In the genomic region with DNA sequence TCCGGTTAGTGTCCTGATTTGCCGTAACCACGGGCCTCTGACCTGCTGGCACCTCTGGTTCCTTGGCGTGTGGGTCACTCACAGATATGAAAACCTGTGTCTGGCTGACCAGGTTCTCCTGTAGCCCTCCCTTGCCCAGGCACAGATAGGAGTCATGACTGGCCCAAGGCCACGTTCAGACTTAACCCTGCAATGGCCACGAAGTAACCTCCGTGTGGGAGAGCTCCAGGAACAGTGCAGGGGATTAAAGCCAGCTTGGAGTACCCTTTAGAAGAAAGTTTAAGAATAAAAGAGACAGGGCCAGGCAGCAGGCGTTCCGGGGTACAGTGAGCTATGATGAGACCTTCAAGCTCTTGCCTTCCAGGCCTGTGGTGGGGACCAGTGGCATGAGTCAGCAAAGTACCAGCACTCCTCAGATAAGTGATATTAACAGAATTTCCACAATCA, we compare ENCODE assay signal across 16 cellular contexts. TPM values are rescaled to one million over a fixed set of nuclear protein-coding genes. Genes with fewer than 3 reads are reported as not detected.
A peak's percentile ranks its signal among the peaks of the same experiment; 100 is the strongest.
DNase-seq lines count a peak whose midpoint lies in the region; ATAC-seq, FAIRE-seq and TF ChIP-seq lines count a peak whose summit lies in the region.
"Had no signal": no experiment of that assay in that cellular context is flagged by ENCODE, and none has a peak within 500 bp of the region (broad histone marks: within the 10 kb centered on the region; RNA-seq: fewer than 3 reads in every experiment).

No MANE protein-coding gene starts in this region.

- no TSS peak for BruUV-seq in Caco-2 (replicated peaks; lab: Mats Ljungman, UMichigan)

- H3K79me2 ChIP-seq in SK-N-SH (ENCODE audit: insufficient read depth) (peaks cover 29% of the 10 kb centered on the region; the same call in 1 of the 2 replicates), H1 (ENCODE audit: control insufficient read depth in 1 of 2, insufficient read depth in 2 of 2, low read length in 2 of 2) (peaks cover 0 to 15% of the 10 kb centered on the region in 2 experiments; a peak in 3 of 4 replicates)

- no peaks in the 10 kb centered on the region for H3K27me3 Mint-ChIP-seq in Caco-2 (ENCODE audit: insufficient read depth, unreplicated experiment)
- H3K27me3 Mint-ChIP-seq: activated B cell treated with CpG ODN at 0.5 μM for 24 hours; activated naive CD4-positive, alpha-beta T cell treated with anti-CD3 and anti-CD28 coated beads, Interleukin-2, amount 50 U/mL, for 24 hours; progenitor cell of endocrine pancreas had no signal

- no peak overlapping the region for H4K8ac ChIP-seq in H1 (ENCODE audit: extremely low read depth, insufficient read depth, low read length)

- DNase-seq in D721Med (ENCODE audit: insufficient read length, low spot score) (peak; percentile 6), SK-N-SH (peak; percentile 22), H1 (ENCODE audit: low read depth in 1 of 2, low spot score in 2 of 2) (peak in 1 of 2 experiments; percentile 39), pancreas (peak in 1 of 6 donors; percentile 26), Caco-2 (no peak), lower lobe of right lung (no peak)
- DNase-seq in stimulated activated CD4-positive, alpha-beta T cell treated with anti-CD3 and anti-CD28 coated beads, Interleukin-4, amount 100 ng/mL, for 1 hour: no peak
- DNase-seq: activated B cell treated with CpG ODN at 0.5 μM for 24 hours; GOT3; NCI-H1105; NCI-H526 treated with DMSO at 0.1 percent for 48 hours; stimulated activated CD4-positive, alpha-beta T cell treated with anti-CD3 and anti-CD28 coated beads, Interleukin-2, amount 100 ng/mL, for 24 hours had no signal

- H2AFZ ChIP-seq in SK-N-SH (ENCODE audit: low read depth) (no peak overlapping the region), H1 (ENCODE audit: low read length) (no peak overlapping the region)

- H3K14ac ChIP-seq in H1 (ENCODE audit: insufficient read length): no peak overlapping the region

- H3K4ac ChIP-seq in H1 (replicated peaks; ENCODE audit: insufficient read length, low read depth, low read length): no peak overlapping the region

- peaks cover 9% of the 10 kb centered on the region for H3F3A ChIP-seq in SK-N-SH (replicated peaks; ENCODE audit: insufficient read depth)

- TF ChIP-seq POLR2A in H1 (IDR thresholded peaks at IDR 0.05; ENCODE audit: control extremely low read depth in 1 of 2, low read depth in 2 of 2, low read length in 2 of 2): no peak

- H2BK120ac ChIP-seq in H1 (replicated peaks; ENCODE audit: low read depth, low read length): no peak overlapping the region

- no peaks in the 10 kb centered on the region for H3K9me3 Mint-ChIP-seq in Caco-2 (ENCODE audit: unreplicated experiment)
- H3K9me3 Mint-ChIP-seq: activated B cell treated with CpG ODN at 0.5 μM for 24 hours; activated naive CD4-positive, alpha-beta T cell treated with anti-CD3 and anti-CD28 coated beads, Interleukin-2, amount 50 U/mL, for 24 hours had no signal

- peaks cover 2% of the 10 kb centered on the region; the same call in 1 of the 2 replicates for H3K23me2 ChIP-seq in H1 (ENCODE audit: low read depth, low read length)

- TF ChIP-seq RAD21 in SK-N-SH (IDR thresholded peaks at IDR 0.05; ENCODE audit: low read length) (no peak), H1 (IDR thresholded peaks at IDR 0.05 in 1 of 2, conservative IDR thresholded peaks at IDR 0.05 in 1 of 2; ENCODE audit: low read depth in 2 of 2, low read length in 2 of 2) (no peak)

- H2BK20ac ChIP-seq in H1 (ENCODE audit: low read length): no peak overlapping the region

- H3K9ac ChIP-seq in SK-N-SH (no peak overlapping the region), H1 (replicated peaks in 1 of 4; ENCODE audit: extremely low read depth in 1 of 4, low read depth in 3 of 4, low read length in 3 of 4) (no peak overlapping the region)

- no peaks in the 10 kb centered on the region for H3K9me2 ChIP-seq in SK-N-SH

- TF ChIP-seq CTCF in D721Med (IDR thresholded peaks at IDR 0.05; ENCODE audit: insufficient read depth, missing control alignments) (no peak), SK-N-SH (IDR thresholded peaks at IDR 0.05) (no peak), H1 (IDR thresholded peaks at IDR 0.05; ENCODE audit: control extremely low read depth in 1 of 3, insufficient read depth in 1 of 3, low read depth in 1 of 3, low read length in 3 of 3) (no peak), pancreas (IDR thresholded peaks at IDR 0.05) (no peak), Caco-2 (IDR thresholded peaks at IDR 0.05; ENCODE audit: insufficient read depth in 1 of 2, low read depth in 1 of 2, low read length in 1 of 2, severe bottlenecking in 1 of 2, unreplicated experiment in 1 of 2) (no peak), lower lobe of right lung (IDR thresholded peaks at IDR 0.05) (no peak)

- H3K4me3 Mint-ChIP-seq in Caco-2 (ENCODE audit: unreplicated experiment): no peak overlapping the region
- H3K4me3 Mint-ChIP-seq: activated B cell treated with CpG ODN at 0.5 μM for 24 hours; activated naive CD4-positive, alpha-beta T cell treated with anti-CD3 and anti-CD28 coated beads, Interleukin-2, amount 50 U/mL, for 24 hours had no signal

- no peak overlapping the region; the same call in 1 of the 2 replicates for H3K18ac ChIP-seq in H1 (ENCODE audit: extremely low read depth, low read length)

- no peak overlapping the region for H4K91ac ChIP-seq in H1 (replicated peaks; ENCODE audit: insufficient read length, low read length)

- H3K36me3 ChIP-seq in SK-N-SH (replicated peaks in 1 of 2; ENCODE audit: control insufficient read depth in 1 of 2, insufficient read depth in 2 of 2, low read length in 1 of 2): peaks cover 44 to 71% of the 10 kb centered on the region in 2 experiments
- peaks cover 27 to 85% (median 60%) of the 10 kb centered on the region in 4 experiments for H3K36me3 ChIP-seq in H1 (ENCODE audit: control insufficient read depth in 2 of 4, insufficient read depth in 4 of 4, low read length in 3 of 4)
- H3K36me3 ChIP-seq in pancreas: no peaks in the 10 kb centered on the region
- H3K36me3 ChIP-seq in Caco-2 (ENCODE audit: control insufficient read depth, insufficient read depth, low read length): peaks cover 2% of the 10 kb centered on the region
- H3K36me3 ChIP-seq in lower lobe of right lung: peaks cover 44% of the 10 kb centered on the region

- no peak overlapping the region for H3K56ac ChIP-seq in H1 (replicated peaks; ENCODE audit: insufficient read length, low read depth, low read length)

- ATAC-seq in pancreas: peak; percentile 77 to 90 (median 84)
- no peak for ATAC-seq in GM18498 (IDR thresholded peaks at IDR 0.05; ENCODE audit: unreplicated experiment)
- ATAC-seq in lower lobe of right lung: no peak

- no peaks in the 10 kb centered on the region for H4K20me1 ChIP-seq in SK-N-SH (ENCODE audit: insufficient read depth)
- H4K20me1 ChIP-seq in H1 (replicated peaks in 1 of 2; ENCODE audit: control insufficient read depth in 1 of 2, insufficient read depth in 2 of 2, low read length in 2 of 2): peaks cover 8 to 14% of the 10 kb centered on the region in 2 experiments

- H3K36me3 Mint-ChIP-seq in Caco-2 (ENCODE audit: insufficient read depth, unreplicated experiment): peaks cover 88% of the 10 kb centered on the region

- intact Hi-C loops in pancreas (cut with DNase I): no loop called here
- intact Hi-C loops in Caco-2 (cut with micrococcal nuclease; ENCODE audit: unreplicated experiment): no loop called here
- intact Hi-C loops in lower lobe of right lung (cut with DNase I): no loop called here

- H3K4me2 ChIP-seq in SK-N-SH (0 out of 2 replicates have a peak overlapping the region, but pooled peaks have one; percentile 21), H1 (ENCODE audit: insufficient read depth in 1 of 2, low read depth in 2 of 2, low read length in 2 of 2) (no peak overlapping the region)

- peak overlapping the region in 1 of 2 experiments; percentile 32; a peak in 2 of 4 replicates for H3K27ac ChIP-seq in SK-N-SH (ENCODE audit: low read depth in 2 of 2, low read length in 1 of 2)
- no peak overlapping the region for H3K27ac ChIP-seq in H1 (ENCODE audit: low read depth, low read length)
- peak overlapping the region in 1 of 4 donors; percentile 22 for H3K27ac ChIP-seq in pancreas
- H3K27ac ChIP-seq in lower lobe of right lung: no peak overlapping the region
- H3K27ac ChIP-seq: stomach had no signal

- H2BK12ac ChIP-seq in H1 (ENCODE audit: low read depth, low read length): no peak overlapping the region

- no peak overlapping the region for H2AK5ac ChIP-seq in H1 (ENCODE audit: low read depth, low read length)

- 84% methylated on average over 6 of the region's 9 CpGs for WGBS in SK-N-SH (ENCODE audit: low lambda C conversion rate)
- WGBS in H1 (ENCODE audit: extremely low coverage in 1 of 2, insufficient coverage in 1 of 2, insufficient read length in 1 of 2, insufficient replicate concordance in 2 of 2, low coverage in 1 of 2, low lambda C conversion rate in 2 of 2, missing lambda C conversion rate in 1 of 2), 2 experiments: 92% methylated on average over 9 of the region's 9 CpGs; no CpG with 5 or more reads in 1 of the 2 experiments
- WGBS in pancreas, 2 donors: 39 to 46% methylated on average over 9 of the region's 9 CpGs

- POLR2A ChIA-PET in SK-N-SH (lab: Yijun Ruan, JAX): interaction anchor here (1.1 kb wide), 1 partner anchor 26 kb away, joined by 3 read pairs; the partner anchor contains the start of genes CENPO and PTRHD1
- POLR2A ChIA-PET in H1 (lab: Charles Lee; ENCODE audit: partially characterized antibody): interaction anchor here (0.8 kb wide), 1 partner anchor 9 kb away, joined by 3 read pairs; no protein-coding TSS in a partner anchor
- POLR2A ChIA-PET in Caco-2 (lab: Charles Lee): no interaction called here

- peaks cover 4 to 15% of the 10 kb centered on the region in 2 experiments; a peak in 2 of 4 replicates for H3K4me1 ChIP-seq in SK-N-SH (ENCODE audit: control insufficient read depth in 1 of 2, insufficient read depth in 2 of 2, low read depth in 1 of 2, low read length in 1 of 2)
- H3K4me1 ChIP-seq in H1 (replicated peaks in 1 of 4; ENCODE audit: control insufficient read depth in 3 of 4, insufficient read depth in 4 of 4, low read length in 3 of 4): peaks cover 15 to 25% (median 20%) of the 10 kb centered on the region in 4 experiments
- H3K4me1 ChIP-seq in pancreas: peaks cover 0 to 6% (median 0%) of the 10 kb centered on the region in 3 donors
- peaks cover 4% of the 10 kb centered on the region; the same call in 1 of the 2 replicates for H3K4me1 ChIP-seq in Caco-2
- H3K4me1 ChIP-seq in lower lobe of right lung: no peaks in the 10 kb centered on the region
- H3K4me1 ChIP-seq: stomach had no signal

- no peak overlapping the region for H3K23ac ChIP-seq in H1 (ENCODE audit: insufficient read length)

- peaks cover 10% of the 10 kb centered on the region for H3K4me1 Mint-ChIP-seq in Caco-2 (ENCODE audit: low read depth, unreplicated experiment)
- H3K4me1 Mint-ChIP-seq: activated B cell treated with CpG ODN at 0.5 μM for 24 hours; activated naive CD4-positive, alpha-beta T cell treated with anti-CD3 and anti-CD28 coated beads, Interleukin-2, amount 50 U/mL, for 24 hours had no signal

- CTCF ChIA-PET in SK-N-SH (lab: Yijun Ruan, JAX) (interaction anchor here (0.9 to 12.4 kb wide), 6 partner anchors 8 to 409 kb away, joined by 3 to 132 read pairs (median 8); partner anchors contain the start of genes CENPO and PTRHD1), H1 (lab: Charles Lee; ENCODE audit: partially characterized antibody) (interaction anchor here (1.0 to 3.8 kb wide), 7 partner anchors 9 to 410 kb away, joined by 3 to 24 read pairs (median 6); partner anchors contain the start of genes CENPO and PTRHD1), Caco-2 (lab: Charles Lee) (interaction anchor here (0.7 to 1.9 kb wide), 2 partner anchors 9 to 26 kb away, joined by 3 to 7 read pairs; partner anchors contain the start of genes CENPO and PTRHD1)

- no peaks in the 10 kb centered on the region for H3K27me3 ChIP-seq in SK-N-SH (ENCODE audit: insufficient read depth)
- no peaks in the 10 kb centered on the region for H3K27me3 ChIP-seq in H1 (replicated peaks in 1 of 4; ENCODE audit: control insufficient read depth in 3 of 4, extremely low read depth in 1 of 4, insufficient read depth in 3 of 4, low read length in 3 of 4)
- H3K27me3 ChIP-seq in pancreas: no peaks in the 10 kb centered on the region
- H3K27me3 ChIP-seq in Caco-2 (replicated peaks; ENCODE audit: control insufficient read depth, insufficient read depth, low read length): no peaks in the 10 kb centered on the region
- no peaks in the 10 kb centered on the region for H3K27me3 ChIP-seq in lower lobe of right lung (ENCODE audit: low read depth)
- H3K27me3 ChIP-seq: stomach had no signal

- no peak overlapping the region for H3K27ac Mint-ChIP-seq in Caco-2 (ENCODE audit: unreplicated experiment)
- H3K27ac Mint-ChIP-seq: activated B cell treated with CpG ODN at 0.5 μM for 24 hours, progenitor cell of endocrine pancreas had no signal

- H3K9me3 ChIP-seq in SK-N-SH: no peaks in the 10 kb centered on the region
- no peaks in the 10 kb centered on the region for H3K9me3 ChIP-seq in H1 (ENCODE audit: insufficient read depth in 2 of 2, low read depth in 1 of 2, low read length in 1 of 2)
- H3K9me3 ChIP-seq in pancreas: no peaks in the 10 kb centered on the region
- H3K9me3 ChIP-seq in Caco-2: no peaks in the 10 kb centered on the region
- no peaks in the 10 kb centered on the region for H3K9me3 ChIP-seq in lower lobe of right lung
- H3K9me3 ChIP-seq: stomach had no signal

- H3K4me3 ChIP-seq in SK-N-SH (ENCODE audit: low read depth in 2 of 2, low read length in 1 of 2) (no peak overlapping the region), H1 (ENCODE audit: extremely low read depth in 1 of 4, insufficient read depth in 2 of 4, low read depth in 3 of 4, low read length in 4 of 4) (no peak overlapping the region), pancreas (no peak overlapping the region), Caco-2 (ENCODE audit: low read depth, low read length) (no peak overlapping the region), lower lobe of right lung (no peak overlapping the region)
- H3K4me3 ChIP-seq: stomach had no signal

- H4K5ac ChIP-seq in H1 (ENCODE audit: insufficient read length, low read depth, low read length): no peak overlapping the region

- H2BK5ac ChIP-seq in H1 (ENCODE audit: low read depth, low read length): no peak overlapping the region

- H3K79me1 ChIP-seq in H1 (ENCODE audit: low read depth, low read length): peaks cover 7% of the 10 kb centered on the region; the same call in 1 of the 2 replicates

- FAIRE-seq in D721Med (lab: Jason Lieb, UNC) (no peak), H1 (lab: Jason Lieb, UNC) (no peak), pancreas (lab: Jason Lieb, UNC) (no peak)

- TF ChIP-seq EP300 in SK-N-SH (IDR thresholded peaks at IDR 0.05; ENCODE audit: borderline replicate concordance in 1 of 2, low read depth in 1 of 2, low read length in 1 of 2) (no peak), H1 (IDR thresholded peaks at IDR 0.05; ENCODE audit: borderline replicate concordance in 1 of 2, low read depth in 2 of 2, low read length in 2 of 2) (no peak)

- no peak overlapping the region for H2BK15ac ChIP-seq in H1 (ENCODE audit: low read length)

RNA-seq across cellular contexts. Expression of gene CENPO, which starts 25.5 kb away (rescaled TPM):
- polyA plus RNA-seq in SK-N-SH (2012; rRNA removed): 18.3 and 22.5 TPM in 2 replicates
- 10.7 and 15.0 TPM in 2 replicates for polyA plus RNA-seq in SK-N-SH (2012; cell fraction: cytosol; rRNA removed)
- 30.2 and 35.8 TPM in 2 replicates for polyA plus RNA-seq in SK-N-SH (2012; cell fraction: nucleus; rRNA removed)
- total RNA-seq in H1 (2021; fragmentation: NEBNext Ultra II Directional; extraction: Animal tissue kit (Norgen Biotek cat#: 25700)): 46.3 and 47.0 TPM in 2 replicates
- 34.4 and 36.1 TPM in 2 replicates for polyA plus RNA-seq in H1 (2011; rRNA removed)
- polyA plus RNA-seq in H1 (2011; cell fraction: cytosol; rRNA removed): 40.9 TPM
- polyA plus RNA-seq in H1 (2011; cell fraction: nucleus; rRNA removed): 61.8 TPM
- polyA plus RNA-seq in H1 (2012, experiment 1 of 2): 34.0 to 45.9 TPM (median 38.7 TPM) in 4 replicates
- 25.7 TPM for polyA plus RNA-seq in H1 (2012, experiment 2 of 2)
- polyA plus RNA-seq in H1 (2013, experiment 1 of 2): 24.5 TPM
- polyA plus RNA-seq in H1 (2013, experiment 2 of 2): 24.1 TPM
- polyA minus RNA-seq in H1 (2011; rRNA and poly(A)+ RNA removed): 82.8 and 83.4 TPM in 2 replicates
- 34.1 TPM for polyA minus RNA-seq in H1 (2011; cell fraction: cytosol; rRNA and poly(A)+ RNA removed)
- 86.2 TPM for polyA minus RNA-seq in H1 (2011; cell fraction: nucleus; rRNA and poly(A)+ RNA removed)
- 1 to 10 TPM in 5 of 6 donors, under 1 TPM in 1; 0.69 to 2.8 (median 2.2) TPM for total RNA-seq in pancreas
- polyA plus RNA-seq in pancreas: 1 to 10 TPM; 1.4 to 1.7 TPM
- 54.8 and 58.3 TPM in 2 replicates for total RNA-seq in Caco-2 (2022)
- total RNA-seq in lower lobe of right lung: 5.3 TPM

RNA-seq across cellular contexts. Expression of gene PTRHD1, which starts 25.6 kb away (rescaled TPM):
- polyA plus RNA-seq in SK-N-SH (2012; rRNA removed): 65.6 and 74.4 TPM in 2 replicates
- polyA plus RNA-seq in SK-N-SH (2012; cell fraction: cytosol; rRNA removed): 48.7 and 60.6 TPM in 2 replicates
- polyA plus RNA-seq in SK-N-SH (2012; cell fraction: nucleus; rRNA removed): 20.7 and 40.3 TPM in 2 replicates
- 46.2 and 48.6 TPM in 2 replicates for total RNA-seq in H1 (2021; fragmentation: NEBNext Ultra II Directional; extraction: Animal tissue kit (Norgen Biotek cat#: 25700))
- polyA plus RNA-seq in H1 (2011; rRNA removed): 91.9 and 101 TPM in 2 replicates
- 80.9 TPM for polyA plus RNA-seq in H1 (2011; cell fraction: cytosol; rRNA removed)
- 58.7 TPM for polyA plus RNA-seq in H1 (2011; cell fraction: nucleus; rRNA removed)
- 72.5 to 81.1 TPM (median 75.3 TPM) in 4 replicates for polyA plus RNA-seq in H1 (2012, experiment 1 of 2)
- 52.9 TPM for polyA plus RNA-seq in H1 (2012, experiment 2 of 2)
- 89.7 TPM for polyA plus RNA-seq in H1 (2013, experiment 1 of 2)
- 84.1 TPM for polyA plus RNA-seq in H1 (2013, experiment 2 of 2)
- 18.9 and 21.6 TPM in 2 replicates for polyA minus RNA-seq in H1 (2011; rRNA and poly(A)+ RNA removed)
- polyA minus RNA-seq in H1 (2011; cell fraction: cytosol; rRNA and poly(A)+ RNA removed): 12.1 TPM
- 22.8 TPM for polyA minus RNA-seq in H1 (2011; cell fraction: nucleus; rRNA and poly(A)+ RNA removed)
- total RNA-seq in pancreas: 10 to 100 TPM in 5 of 6 donors, 1 to 10 TPM in 1; 8.2 to 15.5 (median 11.9) TPM
- 10 to 100 TPM in 1 of 2 donors, 1 to 10 TPM in 1; 9.8 to 16.0 TPM for polyA plus RNA-seq in pancreas
- 49.4 and 52.8 TPM in 2 replicates for total RNA-seq in Caco-2 (2022)
- total RNA-seq in lower lobe of right lung: 24.6 TPM

Comparison
In these comparisons a context has a peak if more than half of its experiments do, and no peak if none do; other contexts are left out.
1. DNase-seq: peak in D721Med (single experiment) and SK-N-SH (single experiment); none in Caco-2 (0 of 2), stimulated activated CD4-positive, alpha-beta T cell treated with anti-CD3 and anti-CD28 coated beads, Interleukin-4, amount 100 ng/mL, for 1 hour (single experiment) and lower lobe of right lung (single experiment).
2. ATAC-seq: peak in pancreas (4 of 4); none in GM18498 (single experiment) and lower lobe of right lung (0 of 2).